ENCODE assay signal across 1 cellular context in genomic region chr18:43078485-43079092, GRCh38.
TF ChIP-seq lines count a peak whose summit lies in the region.

No MANE protein-coding gene starts in this region.

TF ChIP-seq in GM23338, 12 proteins besides CTCF, POLR2A, EP300 and RAD21 (continued from another document):
- TF ChIP-seq, protein P1, sequence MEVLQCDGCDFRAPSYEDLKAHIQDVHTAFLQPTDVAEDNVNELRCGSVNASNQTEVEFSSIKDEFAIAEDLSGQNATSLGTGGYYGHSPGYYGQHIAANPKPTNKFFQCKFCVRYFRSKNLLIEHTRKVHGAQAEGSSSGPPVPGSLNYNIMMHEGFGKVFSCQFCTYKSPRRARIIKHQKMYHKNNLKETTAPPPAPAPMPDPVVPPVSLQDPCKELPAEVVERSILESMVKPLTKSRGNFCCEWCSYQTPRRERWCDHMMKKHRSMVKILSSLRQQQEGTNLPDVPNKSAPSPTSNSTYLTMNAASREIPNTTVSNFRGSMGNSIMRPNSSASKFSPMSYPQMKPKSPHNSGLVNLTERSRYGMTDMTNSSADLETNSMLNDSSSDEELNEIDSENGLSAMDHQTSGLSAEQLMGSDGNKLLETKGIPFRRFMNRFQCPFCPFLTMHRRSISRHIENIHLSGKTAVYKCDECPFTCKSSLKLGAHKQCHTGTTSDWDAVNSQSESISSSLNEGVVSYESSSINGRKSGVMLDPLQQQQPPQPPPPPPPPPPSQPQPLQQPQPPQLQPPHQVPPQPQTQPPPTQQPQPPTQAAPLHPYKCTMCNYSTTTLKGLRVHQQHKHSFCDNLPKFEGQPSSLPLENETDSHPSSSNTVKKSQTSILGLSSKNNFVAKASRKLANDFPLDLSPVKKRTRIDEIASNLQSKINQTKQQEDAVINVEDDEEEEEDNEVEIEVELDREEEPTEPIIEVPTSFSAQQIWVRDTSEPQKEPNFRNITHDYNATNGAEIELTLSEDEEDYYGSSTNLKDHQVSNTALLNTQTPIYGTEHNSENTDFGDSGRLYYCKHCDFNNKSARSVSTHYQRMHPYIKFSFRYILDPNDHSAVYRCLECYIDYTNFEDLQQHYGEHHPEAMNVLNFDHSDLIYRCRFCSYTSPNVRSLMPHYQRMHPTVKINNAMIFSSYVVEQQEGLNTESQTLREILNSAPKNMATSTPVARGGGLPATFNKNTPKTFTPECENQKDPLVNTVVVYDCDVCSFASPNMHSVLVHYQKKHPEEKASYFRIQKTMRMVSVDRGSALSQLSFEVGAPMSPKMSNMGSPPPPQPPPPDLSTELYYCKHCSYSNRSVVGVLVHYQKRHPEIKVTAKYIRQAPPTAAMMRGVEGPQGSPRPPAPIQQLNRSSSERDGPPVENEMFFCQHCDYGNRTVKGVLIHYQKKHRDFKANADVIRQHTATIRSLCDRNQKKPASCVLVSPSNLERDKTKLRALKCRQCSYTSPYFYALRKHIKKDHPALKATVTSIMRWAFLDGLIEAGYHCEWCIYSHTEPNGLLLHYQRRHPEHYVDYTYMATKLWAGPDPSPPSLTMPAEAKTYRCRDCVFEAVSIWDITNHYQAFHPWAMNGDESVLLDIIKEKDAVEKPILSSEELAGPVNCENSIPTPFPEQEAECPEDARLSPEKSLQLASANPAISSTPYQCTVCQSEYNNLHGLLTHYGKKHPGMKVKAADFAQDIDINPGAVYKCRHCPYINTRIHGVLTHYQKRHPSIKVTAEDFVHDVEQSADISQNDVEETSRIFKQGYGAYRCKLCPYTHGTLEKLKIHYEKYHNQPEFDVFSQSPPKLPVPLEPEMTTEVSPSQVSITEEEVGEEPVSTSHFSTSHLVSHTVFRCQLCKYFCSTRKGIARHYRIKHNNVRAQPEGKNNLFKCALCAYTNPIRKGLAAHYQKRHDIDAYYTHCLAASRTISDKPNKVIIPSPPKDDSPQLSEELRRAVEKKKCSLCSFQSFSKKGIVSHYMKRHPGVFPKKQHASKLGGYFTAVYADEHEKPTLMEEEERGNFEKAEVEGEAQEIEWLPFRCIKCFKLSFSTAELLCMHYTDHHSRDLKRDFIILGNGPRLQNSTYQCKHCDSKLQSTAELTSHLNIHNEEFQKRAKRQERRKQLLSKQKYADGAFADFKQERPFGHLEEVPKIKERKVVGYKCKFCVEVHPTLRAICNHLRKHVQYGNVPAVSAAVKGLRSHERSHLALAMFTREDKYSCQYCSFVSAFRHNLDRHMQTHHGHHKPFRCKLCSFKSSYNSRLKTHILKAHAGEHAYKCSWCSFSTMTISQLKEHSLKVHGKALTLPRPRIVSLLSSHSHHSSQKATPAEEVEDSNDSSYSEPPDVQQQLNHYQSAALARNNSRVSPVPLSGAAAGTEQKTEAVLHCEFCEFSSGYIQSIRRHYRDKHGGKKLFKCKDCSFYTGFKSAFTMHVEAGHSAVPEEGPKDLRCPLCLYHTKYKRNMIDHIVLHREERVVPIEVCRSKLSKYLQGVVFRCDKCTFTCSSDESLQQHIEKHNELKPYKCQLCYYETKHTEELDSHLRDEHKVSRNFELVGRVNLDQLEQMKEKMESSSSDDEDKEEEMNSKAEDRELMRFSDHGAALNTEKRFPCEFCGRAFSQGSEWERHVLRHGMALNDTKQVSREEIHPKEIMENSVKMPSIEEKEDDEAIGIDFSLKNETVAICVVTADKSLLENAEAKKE (CRISPR knock-in tag; IDR thresholded peaks at IDR 0.05): no peak
- no peak for TF ChIP-seq JUNB (IDR thresholded peaks at IDR 0.05; ENCODE audit: unreplicated experiment)
- TF ChIP-seq NANOG (IDR thresholded peaks at IDR 0.05; ENCODE audit: borderline replicate concordance): no peak
- TF ChIP-seq, protein P2, sequence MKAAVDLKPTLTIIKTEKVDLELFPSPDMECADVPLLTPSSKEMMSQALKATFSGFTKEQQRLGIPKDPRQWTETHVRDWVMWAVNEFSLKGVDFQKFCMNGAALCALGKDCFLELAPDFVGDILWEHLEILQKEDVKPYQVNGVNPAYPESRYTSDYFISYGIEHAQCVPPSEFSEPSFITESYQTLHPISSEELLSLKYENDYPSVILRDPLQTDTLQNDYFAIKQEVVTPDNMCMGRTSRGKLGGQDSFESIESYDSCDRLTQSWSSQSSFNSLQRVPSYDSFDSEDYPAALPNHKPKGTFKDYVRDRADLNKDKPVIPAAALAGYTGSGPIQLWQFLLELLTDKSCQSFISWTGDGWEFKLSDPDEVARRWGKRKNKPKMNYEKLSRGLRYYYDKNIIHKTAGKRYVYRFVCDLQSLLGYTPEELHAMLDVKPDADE (IDR thresholded peaks at IDR 0.05): no peak
- TF ChIP-seq POLR2AphosphoS5 (IDR thresholded peaks at IDR 0.05; ENCODE audit: low read depth): no peak
- TF ChIP-seq EZH2phosphoT487 (IDR thresholded peaks at IDR 0.05; ENCODE audit: unreplicated experiment): no peak
- TF ChIP-seq, protein P3, sequence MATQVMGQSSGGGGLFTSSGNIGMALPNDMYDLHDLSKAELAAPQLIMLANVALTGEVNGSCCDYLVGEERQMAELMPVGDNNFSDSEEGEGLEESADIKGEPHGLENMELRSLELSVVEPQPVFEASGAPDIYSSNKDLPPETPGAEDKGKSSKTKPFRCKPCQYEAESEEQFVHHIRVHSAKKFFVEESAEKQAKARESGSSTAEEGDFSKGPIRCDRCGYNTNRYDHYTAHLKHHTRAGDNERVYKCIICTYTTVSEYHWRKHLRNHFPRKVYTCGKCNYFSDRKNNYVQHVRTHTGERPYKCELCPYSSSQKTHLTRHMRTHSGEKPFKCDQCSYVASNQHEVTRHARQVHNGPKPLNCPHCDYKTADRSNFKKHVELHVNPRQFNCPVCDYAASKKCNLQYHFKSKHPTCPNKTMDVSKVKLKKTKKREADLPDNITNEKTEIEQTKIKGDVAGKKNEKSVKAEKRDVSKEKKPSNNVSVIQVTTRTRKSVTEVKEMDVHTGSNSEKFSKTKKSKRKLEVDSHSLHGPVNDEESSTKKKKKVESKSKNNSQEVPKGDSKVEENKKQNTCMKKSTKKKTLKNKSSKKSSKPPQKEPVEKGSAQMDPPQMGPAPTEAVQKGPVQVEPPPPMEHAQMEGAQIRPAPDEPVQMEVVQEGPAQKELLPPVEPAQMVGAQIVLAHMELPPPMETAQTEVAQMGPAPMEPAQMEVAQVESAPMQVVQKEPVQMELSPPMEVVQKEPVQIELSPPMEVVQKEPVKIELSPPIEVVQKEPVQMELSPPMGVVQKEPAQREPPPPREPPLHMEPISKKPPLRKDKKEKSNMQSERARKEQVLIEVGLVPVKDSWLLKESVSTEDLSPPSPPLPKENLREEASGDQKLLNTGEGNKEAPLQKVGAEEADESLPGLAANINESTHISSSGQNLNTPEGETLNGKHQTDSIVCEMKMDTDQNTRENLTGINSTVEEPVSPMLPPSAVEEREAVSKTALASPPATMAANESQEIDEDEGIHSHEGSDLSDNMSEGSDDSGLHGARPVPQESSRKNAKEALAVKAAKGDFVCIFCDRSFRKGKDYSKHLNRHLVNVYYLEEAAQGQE (IDR thresholded peaks at IDR 0.05; ENCODE audit: unreplicated experiment): no peak
- no peak for TF ChIP-seq CREB1 (CRISPR knock-in tag; IDR thresholded peaks at IDR 0.05; ENCODE audit: low read depth)
